In the genomic region with DNA sequence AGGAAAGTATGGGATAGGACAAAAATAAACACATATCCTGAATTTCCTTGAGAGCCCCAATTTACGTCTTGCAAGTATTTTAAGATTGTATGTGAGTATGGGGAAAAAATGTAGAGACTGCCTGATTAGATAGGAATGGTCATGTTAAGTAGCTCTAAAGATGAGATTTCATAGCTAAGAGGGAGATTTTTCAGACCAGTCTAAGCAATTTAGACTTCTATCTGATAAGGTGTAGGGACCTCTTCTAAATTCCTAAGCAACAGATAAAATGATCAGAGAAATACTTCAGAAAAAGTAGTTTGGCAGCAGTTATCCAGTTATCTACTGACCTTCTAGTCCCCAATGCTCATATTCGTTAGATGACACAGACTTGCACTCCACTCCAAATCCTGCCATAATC, we compare ENCODE assay signal across 19 cellular contexts.
"Had no signal": no experiment of that assay in that cellular context is flagged by ENCODE, and none has a peak within 500 bp of the region (broad histone marks: within the 10 kb centered on the region; RNA-seq: fewer than 3 reads in every experiment).

No MANE protein-coding gene starts in this region.

- H3K4me3 ChIP-seq: breast epithelium, spleen, uterus had no signal

- H3K36me3 ChIP-seq: breast epithelium, neutrophil, spleen, uterus had no signal

- H3K4me1 ChIP-seq: breast epithelium, spleen, uterus had no signal

- H3K9me3 ChIP-seq: breast epithelium, neutrophil, spleen, uterus had no signal

- H3K27ac ChIP-seq: breast epithelium, epithelial cell of prostate, neutrophil, spleen had no signal

- ATAC-seq: activated CD4-positive, alpha-beta T cell treated with anti-CD3 and anti-CD28 coated beads for 36 hours; activated CD8-positive, alpha-beta memory T cell treated with anti-CD3 and anti-CD28 coated beads, Interleukin-2, amount 10 ng/mL, durations not matched to agents 7 days and 5 days; activated CD8-positive, alpha-beta T cell treated with anti-CD3 and anti-CD28 coated beads, Interleukin-2, amount 10 ng/mL, durations not matched to agents 7 days and 5 days; activated naive CD8-positive, alpha-beta T cell treated with anti-CD3 and anti-CD28 coated beads, Interleukin-2, amount 50 U/mL, for 24 hours; left lobe of liver had no signal

- DNase-seq: activated CD4-positive, alpha-beta T cell treated with anti-CD3 and anti-CD28 coated beads for 36 hours; activated CD4-positive, CD25-positive, alpha-beta regulatory T cell; activated CD8-positive, alpha-beta memory T cell treated with anti-CD3 and anti-CD28 coated beads, Interleukin-2, amount 10 ng/mL, durations not matched to agents 7 days and 5 days; activated CD8-positive, alpha-beta T cell treated with anti-CD3 and anti-CD28 coated beads, Interleukin-2, amount 10 ng/mL, durations not matched to agents 7 days and 5 days; activated naive CD8-positive, alpha-beta T cell treated with anti-CD3 and anti-CD28 coated beads, Interleukin-2, amount 50 U/mL, for 24 hours; activated T-cell treated with anti-CD3 and anti-CD28 coated beads, Interleukin-2, amount 50 U/mL, for 48 hours; dermis blood vessel endothelial cell; effector CD8-positive, alpha-beta T cell; head of caudate nucleus; naive B cell; nephron progenitor cell; spleen; stimulated activated naive CD4-positive, alpha-beta T cell treated with Interleukin-2 at 50 U/mL for 16 hours; T-helper 1 cell; uterus had no signal

- H3K27me3 ChIP-seq: breast epithelium, neutrophil, spleen, uterus had no signal
